In genomic region chr4:40672528-40673522, GRCh38 we compare ENCODE assay signal across 8 cellular contexts. TPM values are rescaled to one million over a fixed set of nuclear protein-coding genes. Genes with fewer than 3 reads are reported as not detected.
DNase-seq lines count a peak whose midpoint lies in the region; ATAC-seq, FAIRE-seq and TF ChIP-seq lines count a peak whose summit lies in the region.

No MANE protein-coding gene starts in this region.

- ATAC-seq in GM19351 (IDR thresholded peaks at IDR 0.05; ENCODE audit: unreplicated experiment), result peak; percentile 87
- ATAC-seq in HG03342 (IDR thresholded peaks at IDR 0.05; ENCODE audit: unreplicated experiment), result peak; percentile 89
- ATAC-seq in RWPE2 (ENCODE audit: low read depth), result peak; percentile 98
- peak; percentile 83 for ATAC-seq in GM12878
- peak; percentile 34 for ATAC-seq in left colon

- no peaks in the 10 kb centered on the region for H3K27me3 Mint-ChIP-seq in Caco-2 (ENCODE audit: insufficient read depth, unreplicated experiment)
- no peaks in the 10 kb centered on the region for H3K27me3 Mint-ChIP-seq in stimulated activated naive CD8-positive, alpha-beta T cell treated with anti-CD3 and anti-CD28 coated beads, Interleukin-15, Interleukin-2, amounts not matched to agents 100 ng/mL and 50 ng/mL, for 24 hours

- H2AFZ ChIP-seq in GM12878 (ENCODE audit: control insufficient read depth, low read depth, low read length), result peak overlapping the region; percentile 54

- no peaks in the 10 kb centered on the region for H3K79me2 ChIP-seq in GM12878 (ENCODE audit: control insufficient read depth, insufficient read depth, low read length)

- TF ChIP-seq EP300 in GM12878 (IDR thresholded peaks at IDR 0.05; ENCODE audit: borderline replicate concordance in 1 of 2, control insufficient read depth in 1 of 2, low read depth in 2 of 2, low read length in 2 of 2), result peak; percentile 88 to 92

- TF ChIP-seq RAD21 in GM12878 (IDR thresholded peaks at IDR 0.05; ENCODE audit: insufficient read depth, low read depth, low read length), result no peak

- TF ChIP-seq CTCF in Caco-2 (IDR thresholded peaks at IDR 0.05; ENCODE audit: insufficient read depth in 1 of 2, low read depth in 1 of 2, low read length in 1 of 2, severe bottlenecking in 1 of 2, unreplicated experiment in 1 of 2), result no peak
- TF ChIP-seq CTCF in RWPE2 (IDR thresholded peaks at IDR 0.05; ENCODE audit: poor library complexity, severe bottlenecking), result no peak
- no peak for TF ChIP-seq CTCF in GM12878 (IDR thresholded peaks at IDR 0.05 in 2 of 3, conservative IDR thresholded peaks at IDR 0.05 in 1 of 3; ENCODE audit: control insufficient read depth in 2 of 3, extremely low read depth in 1 of 3, insufficient read depth in 1 of 3, low read depth in 3 of 3, low read length in 3 of 3)

- H3K4me2 ChIP-seq in GM12878 (ENCODE audit: control insufficient read depth, insufficient read depth), result peak overlapping the region; percentile 75

- peaks cover 34% of the 10 kb centered on the region for H3K4me1 Mint-ChIP-seq in Caco-2 (ENCODE audit: low read depth, unreplicated experiment)
- peaks cover 49% of the 10 kb centered on the region for H3K4me1 Mint-ChIP-seq in stimulated activated naive CD8-positive, alpha-beta T cell treated with anti-CD3 and anti-CD28 coated beads, Interleukin-15, Interleukin-2, amounts not matched to agents 100 ng/mL and 50 ng/mL, for 24 hours (ENCODE audit: low read depth)

- H3K36me3 Mint-ChIP-seq in Caco-2 (ENCODE audit: insufficient read depth, unreplicated experiment), result peaks cover 9% of the 10 kb centered on the region
- H3K36me3 Mint-ChIP-seq in stimulated activated naive CD8-positive, alpha-beta T cell treated with anti-CD3 and anti-CD28 coated beads, Interleukin-15, Interleukin-2, amounts not matched to agents 100 ng/mL and 50 ng/mL, for 24 hours (ENCODE audit: low read depth), result no peaks in the 10 kb centered on the region

- FAIRE-seq in GM12878 (lab: Jason Lieb, UNC), result peak; percentile 92

- H3K4me3 ChIP-seq in Caco-2 (ENCODE audit: low read depth, low read length), result no peak overlapping the region
- no peak overlapping the region for H3K4me3 ChIP-seq in RWPE2 (ENCODE audit: severe bottlenecking)
- H3K4me3 ChIP-seq in GM12878, result peak overlapping the region; percentile 24; the same call in 1 of the 2 replicates

- H3K27ac Mint-ChIP-seq in Caco-2 (ENCODE audit: unreplicated experiment), result peak overlapping the region; percentile 84
- H3K27ac Mint-ChIP-seq in stimulated activated naive CD8-positive, alpha-beta T cell treated with anti-CD3 and anti-CD28 coated beads, Interleukin-15, Interleukin-2, amounts not matched to agents 100 ng/mL and 50 ng/mL, for 24 hours, result peak overlapping the region; percentile 88

- RAD21 ChIA-PET in GM12878 (lab: Charles Lee; ENCODE audit: unreplicated experiment), result interaction anchor here (0.6 to 6.6 kb wide), 32 partner anchors 9 to 517 kb away, joined by 3 to 82 read pairs (median 4); partner anchors contain the start of gene RBM47

- no peak for TF ChIP-seq POLR2A in GM12878 (IDR thresholded peaks at IDR 0.05; ENCODE audit: low read depth, low read length)

- POLR2A ChIA-PET in Caco-2 (lab: Charles Lee) (interaction anchor here (0.7 kb wide), 1 partner anchor 158 kb away, joined by 3 read pairs; no protein-coding TSS in a partner anchor), GM12878 (lab: Charles Lee) (interaction anchor here (0.5 to 6.9 kb wide), 20 partner anchors 10 to 446 kb away, joined by 3 to 80 read pairs (median 4); partner anchors contain the start of gene RBM47)

- H3K9ac ChIP-seq in GM12878 (ENCODE audit: control insufficient read depth, insufficient read depth, low read length), result peak overlapping the region; percentile 65

- H3K4me1 ChIP-seq in Caco-2 (peaks cover 38% of the 10 kb centered on the region), RWPE2 (ENCODE audit: insufficient read depth, poor library complexity, severe bottlenecking) (peaks cover 14% of the 10 kb centered on the region), GM12878 (ENCODE audit: control insufficient read depth, insufficient read depth, low read length) (peaks cover 41% of the 10 kb centered on the region)

- intact Hi-C loops in Caco-2 (cut with micrococcal nuclease; ENCODE audit: unreplicated experiment) (loop anchor here (5.0 kb wide), 1 partner anchor 44 kb away; no protein-coding TSS in a partner anchor), GM12878 (cut with micrococcal nuclease; ENCODE audit: unreplicated experiment) (loop anchor here (1.0 to 5.0 kb wide), 6 partner anchors 16 to 481 kb away; no protein-coding TSS in a partner anchor), left colon (cut with DNase I, micrococcal nuclease) (no loop called here)

- peak overlapping the region; percentile 66 for H3K27ac ChIP-seq in RWPE2 (ENCODE audit: poor library complexity, severe bottlenecking)
- peak overlapping the region; percentile 86 for H3K27ac ChIP-seq in GM12878 (ENCODE audit: control insufficient read depth, insufficient read depth)

- no peaks in the 10 kb centered on the region for H4K20me1 ChIP-seq in GM12878 (ENCODE audit: control insufficient read depth, insufficient read depth)

- CTCF ChIA-PET in Caco-2 (lab: Charles Lee) (interaction anchor here (1.1 kb wide), 1 partner anchor 10 kb away, joined by 4 read pairs; no protein-coding TSS in a partner anchor), GM12878 (lab: Yijun Ruan, JAX) (interaction anchor here (0.8 to 5.7 kb wide), 19 partner anchors 9 to 363 kb away, joined by 3 to 61 read pairs (median 4); no protein-coding TSS in a partner anchor)

- H3K27me3 ChIP-seq in Caco-2 (replicated peaks; ENCODE audit: control insufficient read depth, insufficient read depth, low read length) (no peaks in the 10 kb centered on the region), RWPE2 (ENCODE audit: insufficient read depth, poor library complexity, severe bottlenecking) (no peaks in the 10 kb centered on the region), GM12878 (replicated peaks in 1 of 2; ENCODE audit: control insufficient read depth in 2 of 2, insufficient read depth in 2 of 2, low read length in 1 of 2) (no peaks in the 10 kb centered on the region)

- SMC1A ChIA-PET in GM12878 (lab: Charles Lee; ENCODE audit: uncharacterized antibody, unreplicated experiment), result interaction anchor here (0.6 to 12.1 kb wide), 36 partner anchors 9 to 615 kb away, joined by 3 to 215 read pairs (median 4); partner anchors contain the start of gene RBM47

- H3K36me3 ChIP-seq in Caco-2 (ENCODE audit: control insufficient read depth, insufficient read depth, low read length), result no peaks in the 10 kb centered on the region
- no peaks in the 10 kb centered on the region for H3K36me3 ChIP-seq in RWPE2 (ENCODE audit: low read depth)
- no peaks in the 10 kb centered on the region for H3K36me3 ChIP-seq in GM12878 (ENCODE audit: control insufficient read depth in 2 of 2, insufficient read depth in 2 of 2, low read length in 1 of 2)

- no peaks in the 10 kb centered on the region for H3K9me3 ChIP-seq in Caco-2
- no peaks in the 10 kb centered on the region for H3K9me3 ChIP-seq in RWPE2 (ENCODE audit: severe bottlenecking)
- no peaks in the 10 kb centered on the region; the same call in 2 of the 3 replicates for H3K9me3 ChIP-seq in GM12878 (replicated peaks; ENCODE audit: control insufficient read depth, insufficient read depth, low read length)

- no peaks in the 10 kb centered on the region for H3K9me3 Mint-ChIP-seq in Caco-2 (ENCODE audit: unreplicated experiment)
- H3K9me3 Mint-ChIP-seq in stimulated activated naive CD8-positive, alpha-beta T cell treated with anti-CD3 and anti-CD28 coated beads, Interleukin-15, Interleukin-2, amounts not matched to agents 100 ng/mL and 50 ng/mL, for 24 hours, result no peaks in the 10 kb centered on the region

- in situ Hi-C loops in GM12878 (cut with MboI), result loop anchor here (25.0 kb wide), 1 partner anchor 1964 kb away; no protein-coding TSS in a partner anchor

- DNase-seq in Caco-2, result peak; percentile 37 to 46
- no peak for DNase-seq in RWPE2 (ENCODE audit: low spot score)
- peak; percentile 98 for DNase-seq in GM12878 (ENCODE audit: low read depth, low spot score)
- peak in 1 of 2 donors; percentile 33 for DNase-seq in left colon
- no peak for DNase-seq in germinal center (ENCODE audit: low spot score)

- BruUV-seq in Caco-2 (replicated peaks; lab: Mats Ljungman, UMichigan) (TSS peak; percentile 97), GM12878 (replicated peaks; lab: Mats Ljungman, UMichigan) (TSS peak; percentile 99)

- 65% methylated on average over 15 of the region's 15 CpGs for WGBS in GM12878 (ENCODE audit: insufficient coverage, insufficient replicate concordance, low lambda C conversion rate, missing lambda C conversion rate)

- peak overlapping the region; percentile 52 for H3K4me3 Mint-ChIP-seq in Caco-2 (ENCODE audit: unreplicated experiment)
- peak overlapping the region; percentile 59 for H3K4me3 Mint-ChIP-seq in stimulated activated naive CD8-positive, alpha-beta T cell treated with anti-CD3 and anti-CD28 coated beads, Interleukin-15, Interleukin-2, amounts not matched to agents 100 ng/mL and 50 ng/mL, for 24 hours

TF ChIP-seq in GM12878, 131 proteins besides CTCF, POLR2A, EP300 and RAD21 (continues in another document):
- TF ChIP-seq BHLHE40 (IDR thresholded peaks at IDR 0.05; ENCODE audit: borderline replicate concordance in 1 of 2, low read depth in 2 of 2, low read length in 1 of 2) (peak in 1 of 2 experiments; percentile 67; a peak in 2 of 4 replicates), MXI1 (IDR thresholded peaks at IDR 0.05; ENCODE audit: low read depth, low read length) (0 out of 2 replicates have a peak, but pooled peaks have one; percentile 9), MYB (IDR thresholded peaks at IDR 0.05; ENCODE audit: borderline replicate concordance, low read depth, low read length) (no peak), KLF5 (IDR thresholded peaks at IDR 0.05; ENCODE audit: partially characterized antibody) (peak; percentile 80)

RNA-seq across cellular contexts. Expression of gene RBM47, which starts 43.2 kb away (rescaled TPM):
- total RNA-seq in Caco-2 (2022), result 59.1 and 62.1 TPM in 2 replicates
- 158 and 160 TPM in 2 replicates for total RNA-seq in GM12878 (2013; cell fraction: nucleolus; rRNA removed)
- total RNA-seq in GM12878 (2014; rRNA removed), result 40.6 and 43.1 TPM in 2 replicates
- total RNA-seq in GM12878 (2014; rRNA removed; fragmentation: Illumina TruSeq; extraction: Trizol), result 23.7 and 24.4 TPM in 2 replicates
- total RNA-seq in GM12878 (2021), result 43.0 and 45.0 TPM in 2 replicates
- polyA plus RNA-seq in GM12878 (2011; ENCODE audit: low read depth), result 12.4 TPM
- polyA plus RNA-seq in GM12878 (2011; rRNA removed), result 21.8 and 23.6 TPM in 2 replicates
- 25.9 and 36.2 TPM in 2 replicates for polyA plus RNA-seq in GM12878 (2011; cell fraction: cytosol; rRNA removed)
- polyA plus RNA-seq in GM12878 (2011; cell fraction: nucleus; rRNA removed), result 29.5 and 41.9 TPM in 2 replicates
- 12.3 and 16.9 TPM in 2 replicates for polyA plus RNA-seq in GM12878 (2012)
- polyA plus RNA-seq in GM12878 (2014; fragmentation: Illumina TruSeq; extraction: Trizol), result 16.9 and 18.1 TPM in 2 replicates
- polyA plus RNA-seq in GM12878 (2014; fragmentation: Nextera tagmentation; extraction: Ambion mirVana), result 10 to 100 TPM in 1 of 2 experiments, 1 to 10 TPM in 1; 7.9 to 10.1 TPM
- 33.6 and 37.1 TPM in 2 replicates for polyA plus RNA-seq in GM12878 (2014; rRNA removed)
- 10 to 100 TPM; 40.5 to 40.6 TPM for polyA plus RNA-seq in GM12878 (2016; fragmentation: Nextera tagmentation; extraction: Ambion mirVana)
- 32.3 and 53.0 TPM in 2 replicates for polyA minus RNA-seq in GM12878 (2011; rRNA and poly(A)+ RNA removed)
- 22.3 and 26.3 TPM in 2 replicates for polyA minus RNA-seq in GM12878 (2011; cell fraction: cytosol; rRNA and poly(A)+ RNA removed)
- 31.8 and 53.8 TPM in 2 replicates for polyA minus RNA-seq in GM12878 (2011; cell fraction: nucleus; rRNA and poly(A)+ RNA removed)
- total RNA-seq in left colon, result 100 to 1,000 TPM; 301 to 304 TPM

Comparison
In these comparisons a context has a peak if more than half of its experiments do, and no peak if none do; other contexts are left out.
1. DNase-seq: peak in Caco-2 (2 of 2) and GM12878 (single experiment); none in RWPE2 (single experiment) and germinal center (single experiment).
2. ATAC-seq: peak in every context shown above with its lines; median percentile 98 in RWPE2; 89 in HG03342; 87 in GM19351; 83 in GM12878; 34 in left colon.
3. intact Hi-C loops: an anchor here in Caco-2 (5.0 kb wide) and GM12878 (1.0 to 5.0 kb wide); none called in left colon.